Comparison of ENCODE assay signal across 33 cellular contexts in the genomic region with DNA sequence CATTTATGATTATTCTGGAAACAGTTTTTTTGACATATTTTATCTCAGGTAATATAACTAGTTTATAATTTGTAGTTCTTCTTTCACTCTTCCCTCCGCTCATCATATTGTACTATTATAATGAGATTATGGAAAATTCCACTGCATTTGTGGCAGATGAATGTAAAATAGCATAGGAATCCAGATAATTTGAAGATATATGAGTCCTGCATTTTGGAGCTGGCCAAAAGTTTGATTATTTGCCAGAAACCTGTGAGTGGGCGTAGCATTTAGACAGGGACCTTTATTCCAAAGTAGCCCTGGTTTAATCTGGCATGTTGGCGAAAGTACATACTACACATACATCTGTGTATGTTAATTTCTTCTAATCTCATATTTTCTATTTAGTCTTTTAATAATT.
A peak's percentile ranks its signal among the peaks of the same experiment; 100 is the strongest.
DNase-seq lines count a peak whose midpoint lies in the region; ATAC-seq, FAIRE-seq and TF ChIP-seq lines count a peak whose summit lies in the region.
"Had no signal": no experiment of that assay in that cellular context is flagged by ENCODE, and none has a peak within 500 bp of the region (broad histone marks: within the 10 kb centered on the region; RNA-seq: fewer than 3 reads in every experiment).

No MANE protein-coding gene starts in this region.

- WGBS in SK-N-SH (ENCODE audit: low lambda C conversion rate) = 90% methylated on average over 3 of the region's 3 CpGs

- H3K27me3 Mint-ChIP-seq in astrocyte (ENCODE audit: low read depth, unreplicated experiment) = no peaks in the 10 kb centered on the region
- H3K27me3 Mint-ChIP-seq: B cell; CD4-positive, alpha-beta memory T cell; CD4-positive, alpha-beta T cell; CD4-positive, CD25-positive, alpha-beta regulatory T cell; CD8-positive, alpha-beta memory T cell had no signal

- H3K9ac ChIP-seq in SK-N-SH = no peak overlapping the region
- H3K9ac ChIP-seq in astrocyte (ENCODE audit: low read length) = no peak overlapping the region
- H3K9ac ChIP-seq: BLaER1; BLaER1 treated with 17β-estradiol and CSF1 and Interleukin-3, amounts not matched to agents 10 nM and 100 nM had no signal

- DNase-seq in SK-N-SH (no peak), astrocyte (ENCODE audit: low read depth) (peak; percentile 25), iPS-NIHi11 (ENCODE audit: low spot score) (no peak)
- DNase-seq: 8988T; ACHN; AML-193; BE2C; C1 segment of cervical spinal cord; Caco-2; Calu3; CD4-positive, alpha-beta memory T cell; CD4-positive, alpha-beta T cell; CD4-positive, CD25-positive, alpha-beta regulatory T cell; CD8-positive, alpha-beta memory T cell; CD8-positive, alpha-beta T cell; COR-L47; DMS 273 treated with DMSO at 0.1 percent for 48 hours; DMS153; DMS53; DMS79; DMS79 treated with DMSO at 0.1 percent for 48 hours; DND-41; EL had no signal

- H3K27ac ChIP-seq in SK-N-SH (ENCODE audit: low read depth in 2 of 2, low read length in 1 of 2) (no peak overlapping the region), astrocyte (ENCODE audit: low read depth, low read length) (no peak overlapping the region)
- H3K27ac ChIP-seq: 22Rv1; A549; BLaER1; BLaER1 treated with 17β-estradiol and CSF1 and Interleukin-3, amounts not matched to agents 10 nM and 100 nM; C4-2B had no signal

- H3K4me1 ChIP-seq in SK-N-SH (ENCODE audit: control insufficient read depth in 1 of 2, insufficient read depth in 2 of 2, low read depth in 1 of 2, low read length in 1 of 2) (no peaks in the 10 kb centered on the region; a peak in 1 of 4 replicates), astrocyte (ENCODE audit: insufficient read depth, low read length) (no peaks in the 10 kb centered on the region)
- H3K4me1 ChIP-seq: A549; BE2C; BLaER1; BLaER1 treated with 17β-estradiol and CSF1 and Interleukin-3, amounts not matched to agents 10 nM and 100 nM; Caco-2 had no signal

- H3K9me3 ChIP-seq in SK-N-SH (no peaks in the 10 kb centered on the region), astrocyte (ENCODE audit: insufficient read depth, low read depth, low read length) (no peaks in the 10 kb centered on the region)
- H3K9me3 ChIP-seq: A549; BE2C; BLaER1; BLaER1 treated with 17β-estradiol and CSF1 and Interleukin-3, amounts not matched to agents 10 nM and 100 nM; Caco-2 had no signal

- no peak; the same call in 2 of the 3 replicates for ATAC-seq in SK-N-SH treated with all-trans-retinoic acid at 6 μM for 48 hours
- ATAC-seq: A549; CD8-positive, alpha-beta T cell had no signal

- POLR2A ChIA-PET in SK-N-SH (lab: Yijun Ruan, JAX) = no interaction called here

- H4K20me1 ChIP-seq in SK-N-SH (ENCODE audit: insufficient read depth) (no peaks in the 10 kb centered on the region), astrocyte (ENCODE audit: insufficient read depth, low read length) (no peaks in the 10 kb centered on the region)
- H4K20me1 ChIP-seq: BLaER1 had no signal

- H3K36me3 ChIP-seq in SK-N-SH (replicated peaks in 1 of 2; ENCODE audit: control insufficient read depth in 1 of 2, insufficient read depth in 2 of 2, low read length in 1 of 2) (peaks cover 0 to 47% of the 10 kb centered on the region in 2 experiments), astrocyte (ENCODE audit: insufficient read depth, low read length) (no peaks in the 10 kb centered on the region)

- TF ChIP-seq EP300 in SK-N-SH (IDR thresholded peaks at IDR 0.05; ENCODE audit: borderline replicate concordance in 1 of 2, low read depth in 1 of 2, low read length in 1 of 2) = no peak

- H3K27ac Mint-ChIP-seq in astrocyte (ENCODE audit: unreplicated experiment) = no peak overlapping the region
- H3K27ac Mint-ChIP-seq: B cell; CD14-positive monocyte; CD4-positive, alpha-beta T cell; CD4-positive, CD25-positive, alpha-beta regulatory T cell; CD8-positive, alpha-beta T cell had no signal

- H2AFZ ChIP-seq in SK-N-SH (ENCODE audit: low read depth) (no peak overlapping the region), astrocyte (ENCODE audit: low read depth, low read length) (no peak overlapping the region)

- no peaks in the 10 kb centered on the region for H3K27me3 ChIP-seq in SK-N-SH (ENCODE audit: insufficient read depth)
- no peaks in the 10 kb centered on the region for H3K27me3 ChIP-seq in astrocyte (ENCODE audit: insufficient read depth, low read length)
- H3K27me3 ChIP-seq: BE2C; BLaER1; BLaER1 treated with 17β-estradiol and CSF1 and Interleukin-3, amounts not matched to agents 10 nM and 100 nM had no signal

- CTCF ChIA-PET in SK-N-SH (lab: Yijun Ruan, JAX) = no interaction called here

- peaks cover 4% of the 10 kb centered on the region for H3K4me1 Mint-ChIP-seq in astrocyte (ENCODE audit: low read depth, unreplicated experiment)
- H3K4me1 Mint-ChIP-seq: B cell, CD14-positive monocyte had no signal

- peaks cover 77% of the 10 kb centered on the region for H3K79me2 ChIP-seq in SK-N-SH (ENCODE audit: insufficient read depth)
- H3K79me2 ChIP-seq in astrocyte (ENCODE audit: insufficient read depth, low read length) = no peaks in the 10 kb centered on the region

- TF ChIP-seq RAD21 in SK-N-SH (IDR thresholded peaks at IDR 0.05; ENCODE audit: low read length) = no peak

- H3K4me2 ChIP-seq in SK-N-SH (no peak overlapping the region), astrocyte (ENCODE audit: low read length) (no peak overlapping the region)
- H3K4me2 ChIP-seq: A549; BLaER1; BLaER1 treated with 17β-estradiol and CSF1 and Interleukin-3, amounts not matched to agents 10 nM and 100 nM had no signal

- no peaks in the 10 kb centered on the region for H3K9me3 Mint-ChIP-seq in astrocyte (ENCODE audit: unreplicated experiment)
- H3K9me3 Mint-ChIP-seq: CD4-positive, alpha-beta memory T cell; CD4-positive, alpha-beta T cell; CD8-positive, alpha-beta memory T cell; CD8-positive, alpha-beta T cell had no signal

- H3K9me2 ChIP-seq in SK-N-SH = no peaks in the 10 kb centered on the region

- TF ChIP-seq CTCF in SK-N-SH (IDR thresholded peaks at IDR 0.05) = no peak
- no peak for TF ChIP-seq CTCF in astrocyte (IDR thresholded peaks at IDR 0.05; ENCODE audit: insufficient read depth, low read depth, low read length)

- FAIRE-seq in astrocyte (lab: Jason Lieb, UNC) = no peak
- FAIRE-seq: A204.1, A549, D721Med had no signal

- H3K36me3 Mint-ChIP-seq in astrocyte (ENCODE audit: low read depth, unreplicated experiment) = peaks cover 9% of the 10 kb centered on the region

- H3K4me3 Mint-ChIP-seq in astrocyte (ENCODE audit: unreplicated experiment) = no peak overlapping the region
- H3K4me3 Mint-ChIP-seq: B cell; CD14-positive monocyte; CD4-positive, alpha-beta memory T cell; CD4-positive, alpha-beta T cell; CD4-positive, CD25-positive, alpha-beta regulatory T cell; CD8-positive, alpha-beta memory T cell; CD8-positive, alpha-beta T cell had no signal

- peaks cover 15% of the 10 kb centered on the region for H3F3A ChIP-seq in SK-N-SH (replicated peaks; ENCODE audit: insufficient read depth)

- H3K4me3 ChIP-seq in SK-N-SH (ENCODE audit: low read depth in 2 of 2, low read length in 1 of 2) = no peak overlapping the region
- H3K4me3 ChIP-seq in astrocyte (ENCODE audit: insufficient read depth, low read depth, low read length) = no peak overlapping the region
- H3K4me3 ChIP-seq: A549; BLaER1; BLaER1 treated with 17β-estradiol and CSF1 and Interleukin-3, amounts not matched to agents 10 nM and 100 nM had no signal

TF ChIP-seq in SK-N-SH treated with all-trans-retinoic acid at 6 μM for 48 hours, 23 proteins besides CTCF, POLR2A, EP300 and RAD21:
- TF ChIP-seq SNAI2 (CRISPR knock-in tag; IDR thresholded peaks at IDR 0.05) (no peak), ZFP30 (CRISPR knock-in tag; IDR thresholded peaks at IDR 0.05) (no peak), ISL1 (CRISPR knock-in tag; IDR thresholded peaks at IDR 0.05) (peak; percentile 70), GLIS3 (CRISPR knock-in tag; IDR thresholded peaks at IDR 0.05) (no peak), ARNTL (CRISPR knock-in tag; IDR thresholded peaks at IDR 0.05; ENCODE audit: borderline replicate concordance, low read depth) (no peak)

TF ChIP-seq in SK-N-SH, 30 proteins besides CTCF, POLR2A, EP300 and RAD21:
- no peak for TF ChIP-seq GABPA (IDR thresholded peaks at IDR 0.05; ENCODE audit: low read depth)
